8 cellular contexts compared by ENCODE assay signal in genomic region chr6:7140631-7141366, GRCh38. TPM values are rescaled to one million over a fixed set of nuclear protein-coding genes. Genes with fewer than 3 reads are reported as not detected.
DNase-seq lines count a peak whose midpoint lies in the region; ATAC-seq, FAIRE-seq and TF ChIP-seq lines count a peak whose summit lies in the region.

No MANE protein-coding gene starts in this region.

- H3K9me2 ChIP-seq in HCT116 (ENCODE audit: insufficient read depth): no peaks in the 10 kb centered on the region

- peaks cover 46% of the 10 kb centered on the region for H3K4me1 Mint-ChIP-seq in astrocyte (ENCODE audit: low read depth, unreplicated experiment)

- H3K4me3 ChIP-seq in HCT116 (replicated peaks in 1 of 2; ENCODE audit: low read depth in 1 of 2, low read length in 2 of 2) (peak overlapping the region; percentile 50 to 65), astrocyte (ENCODE audit: insufficient read depth, low read depth, low read length) (peak overlapping the region; percentile 61), rectal smooth muscle tissue (ENCODE audit: low read length) (peak overlapping the region; percentile 87), vagina (peak overlapping the region; percentile 78 to 91)

- H3K27me3 ChIP-seq in HCT116 (ENCODE audit: insufficient read depth, low read length) (no peaks in the 10 kb centered on the region), astrocyte (ENCODE audit: insufficient read depth, low read length) (no peaks in the 10 kb centered on the region), rectal smooth muscle tissue (ENCODE audit: control insufficient read depth, insufficient read depth, low read length) (no peaks in the 10 kb centered on the region), vagina (no peaks in the 10 kb centered on the region)

- BruUV-seq in HCT116 (replicated peaks; lab: Mats Ljungman, UMichigan): no TSS peak

- H3K4me2 ChIP-seq in HCT116 (ENCODE audit: low read length) (peak overlapping the region; percentile 92), astrocyte (ENCODE audit: low read length) (peak overlapping the region; percentile 87)

- TF ChIP-seq POLR2A in HCT116 (IDR thresholded peaks at IDR 0.05; ENCODE audit: borderline replicate concordance, extremely low read depth, insufficient read depth, insufficient read length) (no peak), vagina (IDR thresholded peaks at IDR 0.05) (no peak)

- H3K9me3 ChIP-seq in HCT116 (ENCODE audit: control insufficient read depth in 1 of 2, insufficient read depth in 1 of 2, low read depth in 1 of 2, low read length in 2 of 2): no peaks in the 10 kb centered on the region
- H3K9me3 ChIP-seq in astrocyte (ENCODE audit: insufficient read depth, low read depth, low read length): no peaks in the 10 kb centered on the region
- no peaks in the 10 kb centered on the region for H3K9me3 ChIP-seq in vagina

- H3K4me3 Mint-ChIP-seq in astrocyte (ENCODE audit: unreplicated experiment): peak overlapping the region; percentile 84

- H3K9me3 Mint-ChIP-seq in astrocyte (ENCODE audit: unreplicated experiment): no peaks in the 10 kb centered on the region

- POLR2A ChIA-PET in GM10248 (lab: Yijun Ruan, JAX): interaction anchor here (0.5 kb wide), 1 partner anchor 17 kb away, joined by 4 read pairs; no protein-coding TSS in a partner anchor
- POLR2A ChIA-PET in HCT116 (lab: Charles Lee): interaction anchor here (1.2 to 1.5 kb wide), 2 partner anchors 13 to 83 kb away, joined by 3 to 4 read pairs; no protein-coding TSS in a partner anchor

- no peaks in the 10 kb centered on the region for H4K20me1 ChIP-seq in HCT116 (ENCODE audit: insufficient read depth)
- peaks cover 33% of the 10 kb centered on the region for H4K20me1 ChIP-seq in astrocyte (ENCODE audit: insufficient read depth, low read length)

- no peaks in the 10 kb centered on the region for H3K36me3 Mint-ChIP-seq in astrocyte (ENCODE audit: low read depth, unreplicated experiment)

- H2AFZ ChIP-seq in HCT116 (ENCODE audit: low read depth, low read length, poor library complexity, severe bottlenecking): no peak overlapping the region
- H2AFZ ChIP-seq in astrocyte (ENCODE audit: low read depth, low read length): peak overlapping the region; percentile 79

- TF ChIP-seq CTCF in GM10248 (IDR thresholded peaks at IDR 0.05; ENCODE audit: control extremely low read depth, extremely low read depth, low read depth, missing control alignments) (no peak), HCT116 (IDR thresholded peaks at IDR 0.05 in 2 of 3, conservative IDR thresholded peaks at IDR 0.05 in 1 of 3; ENCODE audit: borderline replicate concordance in 1 of 3, insufficient read depth in 1 of 3, low read depth in 2 of 3, low read length in 2 of 3) (no peak), astrocyte (IDR thresholded peaks at IDR 0.05; ENCODE audit: insufficient read depth, low read depth, low read length) (no peak), vagina (IDR thresholded peaks at IDR 0.05) (no peak)

- no peak for FAIRE-seq in astrocyte (lab: Jason Lieb, UNC)

- H3K27me3 Mint-ChIP-seq in astrocyte (ENCODE audit: low read depth, unreplicated experiment): no peaks in the 10 kb centered on the region

- CTCF ChIA-PET in GM10248 (lab: Yijun Ruan, JAX) (interaction anchor here (0.9 to 1.1 kb wide), 2 partner anchors 10 to 54 kb away, joined by 3 read pairs; no protein-coding TSS in a partner anchor), HCT116 (lab: Charles Lee) (no interaction called here)

- no peaks in the 10 kb centered on the region for H3K36me3 ChIP-seq in HCT116 (ENCODE audit: control insufficient read depth in 1 of 2, insufficient read depth in 2 of 2, low read length in 2 of 2)
- H3K36me3 ChIP-seq in astrocyte (ENCODE audit: insufficient read depth, low read length): no peaks in the 10 kb centered on the region
- no peaks in the 10 kb centered on the region for H3K36me3 ChIP-seq in rectal smooth muscle tissue (ENCODE audit: control insufficient read depth, insufficient read depth, low read length)
- no peaks in the 10 kb centered on the region for H3K36me3 ChIP-seq in vagina

- ATAC-seq in HCT116: peak; percentile 96

- H3K9ac ChIP-seq in HCT116 (ENCODE audit: low read length): peak overlapping the region; percentile 74
- peak overlapping the region; percentile 87 for H3K9ac ChIP-seq in astrocyte (ENCODE audit: low read length)
- H3K9ac ChIP-seq in rectal smooth muscle tissue (ENCODE audit: low read length): peak overlapping the region; percentile 78

- H3K79me2 ChIP-seq in HCT116 (ENCODE audit: insufficient read depth, low read length) (peaks cover 90% of the 10 kb centered on the region), astrocyte (ENCODE audit: insufficient read depth, low read length) (peaks cover 97% of the 10 kb centered on the region)

- peak overlapping the region; percentile 56 for H3K27ac ChIP-seq in HCT116 (ENCODE audit: low read depth, low read length)
- H3K27ac ChIP-seq in astrocyte (ENCODE audit: low read depth, low read length): peak overlapping the region; percentile 82
- peak overlapping the region; percentile 94 for H3K27ac ChIP-seq in rectal smooth muscle tissue (ENCODE audit: low read depth, low read length)
- peak overlapping the region; percentile 97 for H3K27ac ChIP-seq in vagina

- DNase-seq in GM10248 (ENCODE audit: extremely low spot score) (peak; percentile 94), HCT116 (ENCODE audit: low read depth, low spot score) (peak; percentile 36), NAMALWA (ENCODE audit: low spot score) (peak; percentile 79), T-helper 9 cell (peak; percentile 73), astrocyte (ENCODE audit: low read depth) (peak; percentile 54), hepatic stellate cell (ENCODE audit: low spot score) (peak; percentile 97), vagina (ENCODE audit: extremely low spot score in 2 of 2) (peak in 1 of 2 donors; percentile 94)

- RAD21 ChIA-PET in HCT116 (lab: Charles Lee; ENCODE audit: low non-redundant PET in 1 of 2, low total read pairs in 2 of 2, uncharacterized antibody in 2 of 2, unreplicated experiment in 2 of 2): no interaction called here

- TF ChIP-seq RAD21 in HCT116 (IDR thresholded peaks at IDR 0.05; ENCODE audit: low read depth): no peak; the same call in 1 of the 2 replicates

- H3K27ac Mint-ChIP-seq in astrocyte (ENCODE audit: unreplicated experiment): peak overlapping the region; percentile 96

- intact Hi-C loops in HCT116 (cut with micrococcal nuclease) (no loop called here), vagina (cut with DNase I) (loop anchor here (2.0 kb wide), 1 partner anchor 32 kb away; no protein-coding TSS in a partner anchor)

- H3K4me1 ChIP-seq in HCT116 (ENCODE audit: control insufficient read depth in 1 of 2, insufficient read depth in 2 of 2, low read length in 2 of 2): peaks cover 20 to 55% of the 10 kb centered on the region in 2 experiments; a peak in 3 of 4 replicates
- H3K4me1 ChIP-seq in astrocyte (ENCODE audit: insufficient read depth, low read length): peaks cover 32% of the 10 kb centered on the region
- H3K4me1 ChIP-seq in rectal smooth muscle tissue (ENCODE audit: control insufficient read depth, insufficient read depth, low read length): peaks cover 41% of the 10 kb centered on the region
- H3K4me1 ChIP-seq in vagina: peaks cover 72% of the 10 kb centered on the region

TF ChIP-seq in HCT116, 20 proteins besides CTCF, POLR2A, EP300 and RAD21 (continues in another document):
- TF ChIP-seq CBX3 (IDR thresholded peaks at IDR 0.05; ENCODE audit: low read depth) (0 out of 2 replicates have a peak, but pooled peaks have one; percentile 29), SIN3A (IDR thresholded peaks at IDR 0.05; ENCODE audit: low read depth) (peak; percentile 21; the same call in 1 of the 2 replicates), ZFX (IDR thresholded peaks at IDR 0.05) (peak; percentile 18; the same call in 1 of the 2 replicates), EZH2phosphoT487 (IDR thresholded peaks at IDR 0.05; ENCODE audit: borderline replicate concordance) (no peak), REST (IDR thresholded peaks at IDR 0.05; ENCODE audit: low read depth) (no peak), POLR2AphosphoS5 (IDR thresholded peaks at IDR 0.05; ENCODE audit: low read depth, low read length) (peak; percentile 73; the same call in 1 of the 2 replicates), SP1 (IDR thresholded peaks at IDR 0.05; ENCODE audit: low read depth) (peak; percentile 46)

RNA-seq across cellular contexts. Expression of gene RREB1, which starts 33.0 kb away (rescaled TPM):
- 47.9 TPM for total RNA-seq in HCT116 (2021; ENCODE audit: unreplicated experiment)
- 21.4 and 26.4 TPM in 2 replicates for polyA plus RNA-seq in HCT116 (2012)
- total RNA-seq in astrocyte: 37.2 and 41.8 TPM in 2 replicates
- 57.2 TPM for total RNA-seq in vagina
